1 cellular context compared by ENCODE assay signal in genomic region chr1:1359316-1359667, GRCh38.
TF ChIP-seq lines count a peak whose summit lies in the region.

No MANE protein-coding gene starts in this region.

TF ChIP-seq in GM12878, 131 proteins besides CTCF, POLR2A, EP300 and RAD21:
- 0 out of 2 replicates have a peak, but pooled peaks have one; percentile 12 for TF ChIP-seq MTA2 (IDR thresholded peaks at IDR 0.05; ENCODE audit: low read depth)
- TF ChIP-seq BHLHE40 (IDR thresholded peaks at IDR 0.05; ENCODE audit: borderline replicate concordance in 1 of 2, low read depth in 2 of 2, low read length in 1 of 2), result no peak
- TF ChIP-seq RUNX3 (IDR thresholded peaks at IDR 0.05; ENCODE audit: low read length), result peak; percentile 76
- TF ChIP-seq PAX5 (IDR thresholded peaks at IDR 0.05; ENCODE audit: borderline replicate concordance, low read depth, low read length), result peak; percentile 76
- no peak for TF ChIP-seq SUZ12 (IDR thresholded peaks at IDR 0.05; ENCODE audit: unreplicated experiment)
- no peak for TF ChIP-seq RCOR1 (conservative IDR thresholded peaks at IDR 0.05; ENCODE audit: low read depth, low read length)
- TF ChIP-seq TCF3 (IDR thresholded peaks at IDR 0.05; ENCODE audit: borderline replicate concordance, insufficient read depth, low read depth, low read length), result no peak
